In genomic region chr18:21934766-21935015, GRCh38 we compare ENCODE assay signal across 17 cellular contexts.
DNase-seq lines count a peak whose midpoint lies in the region; ATAC-seq, FAIRE-seq and TF ChIP-seq lines count a peak whose summit lies in the region.
"Had no signal": no experiment of that assay in that cellular context is flagged by ENCODE, and none has a peak within 500 bp of the region (broad histone marks: within the 10 kb centered on the region; RNA-seq: fewer than 3 reads in every experiment).

No MANE protein-coding gene starts in this region.

- H3K27ac ChIP-seq in HUES48 (ENCODE audit: low read depth, low read length), result peak overlapping the region; percentile 0
- H3K27ac ChIP-seq in H1 (ENCODE audit: low read depth, low read length), result no peak overlapping the region
- peak overlapping the region; percentile 91 for H3K27ac ChIP-seq in mesendoderm (ENCODE audit: low read depth, low read length)
- H3K27ac ChIP-seq: C4-2B had no signal

- H3K4me2 ChIP-seq in H1 (ENCODE audit: insufficient read depth in 1 of 2, low read depth in 2 of 2, low read length in 2 of 2), result no peak overlapping the region
- H3K4me2 ChIP-seq in mesendoderm (ENCODE audit: low read length), result no peak overlapping the region

- TF ChIP-seq EP300 in H1 (IDR thresholded peaks at IDR 0.05; ENCODE audit: borderline replicate concordance in 1 of 2, low read depth in 2 of 2, low read length in 2 of 2), result no peak

- H3K36me3 ChIP-seq in HUES48 (ENCODE audit: control insufficient read depth, insufficient read depth, low read length) (no peaks in the 10 kb centered on the region), H1 (ENCODE audit: control insufficient read depth in 2 of 4, insufficient read depth in 4 of 4, low read length in 3 of 4) (no peaks in the 10 kb centered on the region), mesendoderm (ENCODE audit: control insufficient read depth, insufficient read depth, low read length) (no peaks in the 10 kb centered on the region)

- H3K27me3 ChIP-seq in HUES48 (ENCODE audit: control insufficient read depth, insufficient read depth, low read length) (peaks cover 74% of the 10 kb centered on the region), H1 (replicated peaks in 1 of 4; ENCODE audit: control insufficient read depth in 3 of 4, extremely low read depth in 1 of 4, insufficient read depth in 3 of 4, low read length in 3 of 4) (peaks cover 8 to 68% (median 42%) of the 10 kb centered on the region in 4 experiments), mesendoderm (ENCODE audit: insufficient read depth, low read length, poor library complexity) (no peaks in the 10 kb centered on the region)

- H3K23me2 ChIP-seq in H1 (ENCODE audit: low read depth, low read length), result no peaks in the 10 kb centered on the region

- no peak for FAIRE-seq in H1 (lab: Jason Lieb, UNC)
- FAIRE-seq: GM12878, GM19239 had no signal

- no peak overlapping the region for H2BK20ac ChIP-seq in H1 (ENCODE audit: low read length)

- no peak overlapping the region for H2AFZ ChIP-seq in H1 (ENCODE audit: low read length)

- CTCF ChIA-PET in H1 (lab: Charles Lee; ENCODE audit: partially characterized antibody), result interaction anchor here (0.6 to 0.7 kb wide), 2 partner anchors 14 to 64 kb away, joined by 3 read pairs; no protein-coding TSS in a partner anchor

- H3K23ac ChIP-seq in H1 (ENCODE audit: insufficient read length) (no peak overlapping the region), mesendoderm (ENCODE audit: low read length) (no peak overlapping the region)

- no peaks in the 10 kb centered on the region for H3K9me3 ChIP-seq in HUES48 (ENCODE audit: control insufficient read depth, insufficient read depth, low read length)
- H3K9me3 ChIP-seq in H1 (ENCODE audit: insufficient read depth in 2 of 2, low read depth in 1 of 2, low read length in 1 of 2), result 0 out of 4 replicates have a peak, but pooled peaks cover 0 to 2% of the 10 kb centered on the region in 2 experiments
- H3K9me3 ChIP-seq: Caco-2 had no signal

- H2BK15ac ChIP-seq in H1 (ENCODE audit: low read length) (0 out of 2 replicates have a peak overlapping the region, but pooled peaks have one; percentile 8), mesendoderm (replicated peaks; ENCODE audit: low read depth) (no peak overlapping the region)

- H2BK5ac ChIP-seq in H1 (ENCODE audit: low read depth, low read length) (no peak overlapping the region), mesendoderm (ENCODE audit: low read length) (peak overlapping the region; percentile 98)

- no peak overlapping the region for H3K14ac ChIP-seq in H1 (ENCODE audit: insufficient read length)

- H4K20me1 ChIP-seq in H1 (replicated peaks in 1 of 2; ENCODE audit: control insufficient read depth in 1 of 2, insufficient read depth in 2 of 2, low read length in 2 of 2), result peaks cover 0 to 2% of the 10 kb centered on the region in 2 experiments

- TF ChIP-seq RAD21 in H1 (IDR thresholded peaks at IDR 0.05 in 1 of 2, conservative IDR thresholded peaks at IDR 0.05 in 1 of 2; ENCODE audit: low read depth in 2 of 2, low read length in 2 of 2), result no peak

- H3K79me1 ChIP-seq in H1 (ENCODE audit: low read depth, low read length) (no peaks in the 10 kb centered on the region), mesendoderm (ENCODE audit: low read length) (no peaks in the 10 kb centered on the region)

- H2AK5ac ChIP-seq in H1 (ENCODE audit: low read depth, low read length) (no peak overlapping the region), mesendoderm (ENCODE audit: low read length) (no peak overlapping the region)

- no peak overlapping the region for H4K91ac ChIP-seq in H1 (replicated peaks; ENCODE audit: insufficient read length, low read length)

- POLR2A ChIA-PET in H1 (lab: Charles Lee; ENCODE audit: partially characterized antibody), result no interaction called here

- no peak overlapping the region; the same call in 1 of the 2 replicates for H3K18ac ChIP-seq in H1 (ENCODE audit: extremely low read depth, low read length)
- peak overlapping the region; percentile 13 for H3K18ac ChIP-seq in mesendoderm (ENCODE audit: low read length)

- TF ChIP-seq POLR2A in H1 (IDR thresholded peaks at IDR 0.05; ENCODE audit: control extremely low read depth in 1 of 2, low read depth in 2 of 2, low read length in 2 of 2), result no peak

- H3K4me3 ChIP-seq in HUES48 (ENCODE audit: low read depth, low read length) (no peak overlapping the region), H1 (ENCODE audit: extremely low read depth in 1 of 4, insufficient read depth in 2 of 4, low read depth in 3 of 4, low read length in 4 of 4) (no peak overlapping the region), mesendoderm (ENCODE audit: low read length) (no peak overlapping the region)
- H3K4me3 ChIP-seq: GM12878 had no signal

- H3K56ac ChIP-seq in H1 (replicated peaks; ENCODE audit: insufficient read length, low read depth, low read length) (no peak overlapping the region), mesendoderm (ENCODE audit: low read length) (peak overlapping the region; percentile 34)

- H4K5ac ChIP-seq in H1 (ENCODE audit: insufficient read length, low read depth, low read length) (no peak overlapping the region), mesendoderm (ENCODE audit: low read length) (no peak overlapping the region)

- no peak for TF ChIP-seq CTCF in H1 (IDR thresholded peaks at IDR 0.05; ENCODE audit: control extremely low read depth in 1 of 3, insufficient read depth in 1 of 3, low read depth in 1 of 3, low read length in 3 of 3)

- H4K8ac ChIP-seq in H1 (ENCODE audit: extremely low read depth, insufficient read depth, low read length) (no peak overlapping the region), mesendoderm (ENCODE audit: low read depth, low read length) (no peak overlapping the region)

- H3K4me1 ChIP-seq in HUES48 (ENCODE audit: control insufficient read depth, insufficient read depth, low read length), result peaks cover 19% of the 10 kb centered on the region
- peaks cover 2 to 10% (median 6%) of the 10 kb centered on the region in 4 experiments; a peak in 5 of 7 replicates for H3K4me1 ChIP-seq in H1 (replicated peaks in 1 of 4; ENCODE audit: control insufficient read depth in 3 of 4, insufficient read depth in 4 of 4, low read length in 3 of 4)
- H3K4me1 ChIP-seq in mesendoderm (ENCODE audit: control insufficient read depth, low read depth, low read length), result peaks cover 2% of the 10 kb centered on the region

- H3K4ac ChIP-seq in H1 (replicated peaks; ENCODE audit: insufficient read length, low read depth, low read length) (no peak overlapping the region), mesendoderm (ENCODE audit: low read depth, low read length) (no peak overlapping the region)

- no peak for DNase-seq in H1 (ENCODE audit: low read depth in 1 of 2, low spot score in 2 of 2)
- DNase-seq in mesendoderm, result peak; percentile 94
- no peak for DNase-seq in RPMI8226
- DNase-seq: CD4-positive, CD25-positive, alpha-beta regulatory T cell; CD8-positive, alpha-beta T cell; DMS153; DND-41; GDM1; GOT3; HCEC 1CT had no signal

- 85% methylated on average over 4 of the region's 4 CpGs; no CpG with 5 or more reads in 1 of the 2 experiments for WGBS in H1 (ENCODE audit: extremely low coverage in 1 of 2, insufficient coverage in 1 of 2, insufficient read length in 1 of 2, insufficient replicate concordance in 2 of 2, low coverage in 1 of 2, low lambda C conversion rate in 2 of 2, missing lambda C conversion rate in 1 of 2), 2 experiments
- no CpG with 5 or more reads among the region's 4 CpGs for WGBS in mesendoderm (ENCODE audit: extremely low coverage, insufficient coverage, low lambda C conversion rate)

- H3K79me2 ChIP-seq in H1 (ENCODE audit: control insufficient read depth in 1 of 2, insufficient read depth in 2 of 2, low read length in 2 of 2) (no peaks in the 10 kb centered on the region), mesendoderm (ENCODE audit: control insufficient read depth, insufficient read depth, low read length) (no peaks in the 10 kb centered on the region)

- ATAC-seq in GM19452 (IDR thresholded peaks at IDR 0.05; ENCODE audit: unreplicated experiment) (no peak), HG03469 (IDR thresholded peaks at IDR 0.05; ENCODE audit: unreplicated experiment) (no peak)
- ATAC-seq: CD8-positive, alpha-beta T cell; GM12878 had no signal

- H2BK120ac ChIP-seq in H1 (replicated peaks; ENCODE audit: low read depth, low read length), result no peak overlapping the region
- H2BK120ac ChIP-seq in mesendoderm (ENCODE audit: low read depth, low read length), result peak overlapping the region; percentile 96

- H2BK12ac ChIP-seq in H1 (ENCODE audit: low read depth, low read length), result no peak overlapping the region

- H3K9ac ChIP-seq in HUES48 (ENCODE audit: low read depth, low read length) (no peak overlapping the region), H1 (replicated peaks in 1 of 4; ENCODE audit: extremely low read depth in 1 of 4, low read depth in 3 of 4, low read length in 3 of 4) (no peak overlapping the region), mesendoderm (ENCODE audit: low read length) (no peak overlapping the region)

TF ChIP-seq in H1, 55 proteins besides CTCF, POLR2A, EP300 and RAD21 (continues in another document):
- TF ChIP-seq EZH2 (IDR thresholded peaks at IDR 0.05; ENCODE audit: low read depth, low read length, severe bottlenecking) (no peak), PHF8 (conservative IDR thresholded peaks at IDR 0.05; ENCODE audit: low read depth, low read length) (no peak)
